Comparison of ENCODE assay signal across 8 cellular contexts in the genomic region with DNA sequence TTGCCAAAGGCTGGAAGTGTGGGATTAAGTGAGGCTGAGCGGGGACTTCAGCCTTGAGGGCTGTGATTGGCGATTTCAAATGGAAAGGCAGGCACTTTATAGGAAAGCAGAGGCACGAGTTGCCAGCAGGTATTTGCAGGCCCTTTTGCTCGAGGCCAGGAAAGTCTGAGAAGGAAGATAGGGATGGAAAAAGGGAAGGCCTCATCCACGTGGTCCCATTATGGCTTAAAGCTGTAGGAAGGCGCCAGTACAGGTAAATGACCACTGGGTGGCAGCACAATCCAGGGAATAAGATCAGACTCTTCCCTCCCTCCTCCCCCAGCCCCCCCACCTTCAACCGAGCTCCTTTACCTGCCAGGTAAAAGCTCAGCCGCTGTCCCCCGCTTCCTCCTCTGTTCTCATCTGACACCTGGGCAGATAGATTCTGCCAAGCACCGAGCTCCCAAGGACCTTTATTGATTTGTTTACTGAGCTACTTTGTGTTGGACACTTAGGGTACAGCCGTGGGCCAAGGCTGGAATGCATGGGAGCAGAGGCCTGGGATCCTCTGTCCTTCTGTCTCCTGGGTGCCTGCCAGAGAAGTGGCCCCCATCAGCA. TPM values are rescaled to one million over a fixed set of nuclear protein-coding genes. Genes with fewer than 3 reads are reported as not detected.
DNase-seq lines count a peak whose midpoint lies in the region; ATAC-seq, FAIRE-seq and TF ChIP-seq lines count a peak whose summit lies in the region.

No MANE protein-coding gene starts in this region.

- no peak overlapping the region for H3K27ac ChIP-seq in right lobe of liver

- DNase-seq in 8988T (peak; percentile 84), GM12892 (ENCODE audit: insufficient read length) (peak; percentile 59), NCI-H2171 (lab: John Stamatoyannopoulos, UW) (peak; percentile 76), chondrocyte (ENCODE audit: low spot score) (no peak), right lobe of liver (peak; percentile 51 to 76 (median 59))
- DNase-seq in activated CD4-positive, CD25-positive, alpha-beta regulatory T cell treated with anti-CD3 and anti-CD28 coated beads, Interleukin-2, amount 50 U/mL, for 72 hours = peak; percentile 69
- DNase-seq in stimulated activated CD4-positive, alpha-beta T cell treated with anti-CD3 and anti-CD28 coated beads, TNF-alpha, amount 100 ng/mL, for 48 hours (ENCODE audit: low read depth in 3 of 3) = peak; percentile 43 to 66 (median 50)

- no peaks in the 10 kb centered on the region for H3K36me3 ChIP-seq in right lobe of liver

- H3K27ac Mint-ChIP-seq in chondrocyte (ENCODE audit: unreplicated experiment) = no peak overlapping the region

- peaks cover 5% of the 10 kb centered on the region for H3K27me3 Mint-ChIP-seq in chondrocyte (ENCODE audit: low read depth)

- H3K4me3 Mint-ChIP-seq in chondrocyte (ENCODE audit: unreplicated experiment) = no peak overlapping the region

- no peaks in the 10 kb centered on the region for H3K27me3 ChIP-seq in right lobe of liver

- intact Hi-C loops in right lobe of liver (cut with DNase I) = loop anchor here (10.0 kb wide), 2 partner anchors 139 to 299 kb away; a partner anchor contains a TSS

- TF ChIP-seq POLR2A in GM12892 (IDR thresholded peaks at IDR 0.05; ENCODE audit: low read depth, low read length) (no peak), right lobe of liver (IDR thresholded peaks at IDR 0.05) (no peak)

- no peak overlapping the region for H3K4me3 ChIP-seq in right lobe of liver

- no peaks in the 10 kb centered on the region for H3K9me3 ChIP-seq in right lobe of liver

- FAIRE-seq in GM12892 (lab: Jason Lieb, UNC) = peak; percentile 97

- H3K4me1 ChIP-seq in right lobe of liver = no peaks in the 10 kb centered on the region

- H3K36me3 Mint-ChIP-seq in chondrocyte (ENCODE audit: low read depth) = no peaks in the 10 kb centered on the region

- no peaks in the 10 kb centered on the region for H3K9me3 Mint-ChIP-seq in chondrocyte (ENCODE audit: low read depth)

- 13% methylated on average over 9 of the region's 11 CpGs for WGBS in right lobe of liver (ENCODE audit: insufficient coverage, low coverage, low lambda C conversion rate, missing lambda C conversion rate)

- H3K4me1 Mint-ChIP-seq in chondrocyte (ENCODE audit: low read depth) = peaks cover 5% of the 10 kb centered on the region

- ATAC-seq in HG03039 (IDR thresholded peaks at IDR 0.05; ENCODE audit: unreplicated experiment) (peak; percentile 65), right lobe of liver (peak; percentile 86 to 89 (median 88))

- TF ChIP-seq CTCF in chondrocyte (IDR thresholded peaks at IDR 0.05) = peak; percentile 93
- TF ChIP-seq CTCF in right lobe of liver (IDR thresholded peaks at IDR 0.05) = peak; percentile 68 to 84 (median 81)

RNA-seq across cellular contexts. Expression of a gene that starts 7.5 kb away (rescaled TPM):
- not detected for polyA plus RNA-seq in GM12892 (2012; ENCODE audit: missing spikeins)
- not detected in 3 replicates for total RNA-seq in chondrocyte
- 1 to 10 TPM in 1 of 6 experiments, under 1 TPM in 3, not detected in 2; 0.63 to 2.1 (median 0.77) TPM for total RNA-seq in right lobe of liver

RNA-seq across cellular contexts. Expression of a gene that starts 10.0 kb away (rescaled TPM):
- polyA plus RNA-seq in GM12892 (2012; ENCODE audit: missing spikeins) = 117 TPM
- 56.8 to 76.3 TPM (median 58.8 TPM) in 3 replicates for total RNA-seq in chondrocyte
- 10 to 100 TPM; 24.5 to 47.9 (median 29.9) TPM for total RNA-seq in right lobe of liver

RNA-seq across cellular contexts. Expression of a gene that starts 20.9 kb away (rescaled TPM):
- polyA plus RNA-seq in GM12892 (2012; ENCODE audit: missing spikeins) = 5.8 TPM
- 112 to 181 TPM (median 164 TPM) in 3 replicates for total RNA-seq in chondrocyte
- 100 to 1,000 TPM in 2 of 6 experiments, 10 to 100 TPM in 4; 52.4 to 124 (median 92.7) TPM for total RNA-seq in right lobe of liver

RNA-seq across cellular contexts. Expression of a gene that starts 35.3 kb away (rescaled TPM):
- polyA plus RNA-seq in GM12892 (2012; ENCODE audit: missing spikeins) = not detected
- total RNA-seq in chondrocyte = not detected in 3 replicates
- total RNA-seq in right lobe of liver = not detected

RNA-seq across cellular contexts. Expression of a gene that starts 44.8 kb away (rescaled TPM):
- polyA plus RNA-seq in GM12892 (2012; ENCODE audit: missing spikeins) = 0.70 TPM
- total RNA-seq in chondrocyte (not detected in 3 replicates), right lobe of liver (1 to 10 TPM in 1 of 6 experiments, under 1 TPM in 3, not detected in 2; 0.39 to 1.2 (median 0.86) TPM)
